In the genomic region with DNA sequence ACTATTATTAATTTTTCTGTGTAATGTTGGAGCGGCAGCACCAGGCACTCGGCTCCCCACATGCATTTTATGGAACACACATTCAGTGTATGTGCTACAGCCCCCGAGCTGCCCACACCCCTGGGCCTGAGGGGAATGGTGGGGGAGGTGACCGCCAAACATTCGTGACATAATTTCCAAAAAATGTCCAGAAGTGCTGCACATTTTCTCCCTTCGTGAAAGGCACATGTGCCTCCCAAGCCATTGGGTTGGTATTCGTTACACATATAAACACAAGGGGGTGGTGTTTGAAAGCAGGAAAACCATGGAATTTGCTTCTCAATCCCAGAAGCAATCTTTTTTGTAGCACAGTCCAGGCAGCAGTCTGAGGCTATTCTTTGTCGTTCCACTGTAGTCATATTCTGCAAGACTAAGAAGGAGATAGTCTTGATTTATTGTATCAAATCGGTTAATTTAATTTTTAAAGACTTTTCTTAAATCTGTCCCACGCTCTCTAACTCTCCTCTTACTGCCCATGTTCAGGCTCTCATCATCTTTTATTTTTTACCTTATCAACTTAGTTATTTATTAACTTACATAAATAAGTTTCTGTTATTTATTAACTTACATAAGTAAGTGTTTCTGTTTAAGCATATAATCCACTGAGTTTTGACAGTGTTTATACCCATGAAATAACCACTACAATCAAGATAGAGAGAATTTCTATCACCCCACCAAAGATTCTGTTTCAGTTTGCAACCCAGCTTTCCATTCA, we compare ENCODE assay signal across 2 cellular contexts.
A peak's percentile ranks its signal among the peaks of the same experiment; 100 is the strongest.
TF ChIP-seq lines count a peak whose summit lies in the region.

No MANE protein-coding gene starts in this region.

TF ChIP-seq in IMR-90, 13 proteins besides CTCF, POLR2A, EP300 and RAD21:
- TF ChIP-seq, protein P1, sequence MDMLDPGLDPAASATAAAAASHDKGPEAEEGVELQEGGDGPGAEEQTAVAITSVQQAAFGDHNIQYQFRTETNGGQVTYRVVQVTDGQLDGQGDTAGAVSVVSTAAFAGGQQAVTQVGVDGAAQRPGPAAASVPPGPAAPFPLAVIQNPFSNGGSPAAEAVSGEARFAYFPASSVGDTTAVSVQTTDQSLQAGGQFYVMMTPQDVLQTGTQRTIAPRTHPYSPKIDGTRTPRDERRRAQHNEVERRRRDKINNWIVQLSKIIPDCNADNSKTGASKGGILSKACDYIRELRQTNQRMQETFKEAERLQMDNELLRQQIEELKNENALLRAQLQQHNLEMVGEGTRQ (IDR thresholded peaks at IDR 0.05; ENCODE audit: low read depth, low read length), result peak; percentile 48
- TF ChIP-seq BHLHE40 (IDR thresholded peaks at IDR 0.05; ENCODE audit: low read depth, low read length), result peak; percentile 59; the same call in 1 of the 2 replicates
- no peak for TF ChIP-seq FOS (IDR thresholded peaks at IDR 0.05; ENCODE audit: low read depth, low read length)
- peak; percentile 28 for TF ChIP-seq SMC3 (IDR thresholded peaks at IDR 0.05; ENCODE audit: low read depth, low read length)

TF ChIP-seq in WTC11, 78 proteins besides CTCF, POLR2A, EP300 and RAD21 (continued from another document):
- TF ChIP-seq, protein P2, sequence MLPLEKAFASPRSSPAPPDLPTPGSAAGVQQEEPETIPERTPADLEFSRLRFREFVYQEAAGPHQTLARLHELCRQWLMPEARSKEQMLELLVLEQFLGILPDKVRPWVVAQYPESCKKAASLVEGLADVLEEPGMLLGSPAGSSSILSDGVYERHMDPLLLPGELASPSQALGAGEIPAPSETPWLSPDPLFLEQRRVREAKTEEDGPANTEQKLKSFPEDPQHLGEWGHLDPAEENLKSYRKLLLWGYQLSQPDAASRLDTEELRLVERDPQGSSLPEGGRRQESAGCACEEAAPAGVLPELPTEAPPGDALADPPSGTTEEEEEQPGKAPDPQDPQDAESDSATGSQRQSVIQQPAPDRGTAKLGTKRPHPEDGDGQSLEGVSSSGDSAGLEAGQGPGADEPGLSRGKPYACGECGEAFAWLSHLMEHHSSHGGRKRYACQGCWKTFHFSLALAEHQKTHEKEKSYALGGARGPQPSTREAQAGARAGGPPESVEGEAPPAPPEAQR (CRISPR knock-in tag; IDR thresholded peaks at IDR 0.05), result no peak
- TF ChIP-seq, protein P3, sequence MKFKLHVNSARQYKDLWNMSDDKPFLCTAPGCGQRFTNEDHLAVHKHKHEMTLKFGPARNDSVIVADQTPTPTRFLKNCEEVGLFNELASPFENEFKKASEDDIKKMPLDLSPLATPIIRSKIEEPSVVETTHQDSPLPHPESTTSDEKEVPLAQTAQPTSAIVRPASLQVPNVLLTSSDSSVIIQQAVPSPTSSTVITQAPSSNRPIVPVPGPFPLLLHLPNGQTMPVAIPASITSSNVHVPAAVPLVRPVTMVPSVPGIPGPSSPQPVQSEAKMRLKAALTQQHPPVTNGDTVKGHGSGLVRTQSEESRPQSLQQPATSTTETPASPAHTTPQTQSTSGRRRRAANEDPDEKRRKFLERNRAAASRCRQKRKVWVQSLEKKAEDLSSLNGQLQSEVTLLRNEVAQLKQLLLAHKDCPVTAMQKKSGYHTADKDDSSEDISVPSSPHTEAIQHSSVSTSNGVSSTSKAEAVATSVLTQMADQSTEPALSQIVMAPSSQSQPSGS (CRISPR knock-in tag; IDR thresholded peaks at IDR 0.05; ENCODE audit: borderline replicate concordance, low read depth), result no peak
- no peak for TF ChIP-seq NFATC4 (CRISPR knock-in tag; IDR thresholded peaks at IDR 0.05)
- TF ChIP-seq, protein P4, sequence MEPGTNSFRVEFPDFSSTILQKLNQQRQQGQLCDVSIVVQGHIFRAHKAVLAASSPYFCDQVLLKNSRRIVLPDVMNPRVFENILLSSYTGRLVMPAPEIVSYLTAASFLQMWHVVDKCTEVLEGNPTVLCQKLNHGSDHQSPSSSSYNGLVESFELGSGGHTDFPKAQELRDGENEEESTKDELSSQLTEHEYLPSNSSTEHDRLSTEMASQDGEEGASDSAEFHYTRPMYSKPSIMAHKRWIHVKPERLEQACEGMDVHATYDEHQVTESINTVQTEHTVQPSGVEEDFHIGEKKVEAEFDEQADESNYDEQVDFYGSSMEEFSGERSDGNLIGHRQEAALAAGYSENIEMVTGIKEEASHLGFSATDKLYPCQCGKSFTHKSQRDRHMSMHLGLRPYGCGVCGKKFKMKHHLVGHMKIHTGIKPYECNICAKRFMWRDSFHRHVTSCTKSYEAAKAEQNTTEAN (CRISPR knock-in tag; IDR thresholded peaks at IDR 0.05), result no peak
- TF ChIP-seq, protein P5, sequence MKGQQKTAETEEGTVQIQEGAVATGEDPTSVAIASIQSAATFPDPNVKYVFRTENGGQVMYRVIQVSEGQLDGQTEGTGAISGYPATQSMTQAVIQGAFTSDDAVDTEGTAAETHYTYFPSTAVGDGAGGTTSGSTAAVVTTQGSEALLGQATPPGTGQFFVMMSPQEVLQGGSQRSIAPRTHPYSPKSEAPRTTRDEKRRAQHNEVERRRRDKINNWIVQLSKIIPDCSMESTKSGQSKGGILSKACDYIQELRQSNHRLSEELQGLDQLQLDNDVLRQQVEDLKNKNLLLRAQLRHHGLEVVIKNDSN (CRISPR knock-in tag; IDR thresholded peaks at IDR 0.05), result no peak
- no peak for TF ChIP-seq NFE2L1 (CRISPR knock-in tag; IDR thresholded peaks at IDR 0.05)
- TF ChIP-seq, protein P6, sequence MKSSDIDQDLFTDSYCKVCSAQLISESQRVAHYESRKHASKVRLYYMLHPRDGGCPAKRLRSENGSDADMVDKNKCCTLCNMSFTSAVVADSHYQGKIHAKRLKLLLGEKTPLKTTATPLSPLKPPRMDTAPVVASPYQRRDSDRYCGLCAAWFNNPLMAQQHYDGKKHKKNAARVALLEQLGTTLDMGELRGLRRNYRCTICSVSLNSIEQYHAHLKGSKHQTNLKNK (CRISPR knock-in tag; IDR thresholded peaks at IDR 0.05), result no peak
- TF ChIP-seq, protein P7, sequence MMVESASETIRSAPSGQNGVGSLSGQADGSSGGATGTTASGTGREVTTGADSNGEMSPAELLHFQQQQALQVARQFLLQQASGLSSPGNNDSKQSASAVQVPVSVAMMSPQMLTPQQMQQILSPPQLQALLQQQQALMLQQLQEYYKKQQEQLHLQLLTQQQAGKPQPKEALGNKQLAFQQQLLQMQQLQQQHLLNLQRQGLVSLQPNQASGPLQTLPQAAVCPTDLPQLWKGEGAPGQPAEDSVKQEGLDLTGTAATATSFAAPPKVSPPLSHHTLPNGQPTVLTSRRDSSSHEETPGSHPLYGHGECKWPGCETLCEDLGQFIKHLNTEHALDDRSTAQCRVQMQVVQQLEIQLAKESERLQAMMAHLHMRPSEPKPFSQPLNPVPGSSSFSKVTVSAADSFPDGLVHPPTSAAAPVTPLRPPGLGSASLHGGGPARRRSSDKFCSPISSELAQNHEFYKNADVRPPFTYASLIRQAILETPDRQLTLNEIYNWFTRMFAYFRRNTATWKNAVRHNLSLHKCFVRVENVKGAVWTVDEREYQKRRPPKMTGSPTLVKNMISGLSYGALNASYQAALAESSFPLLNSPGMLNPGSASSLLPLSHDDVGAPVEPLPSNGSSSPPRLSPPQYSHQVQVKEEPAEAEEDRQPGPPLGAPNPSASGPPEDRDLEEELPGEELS (CRISPR knock-in tag; IDR thresholded peaks at IDR 0.05), result no peak
- no peak for TF ChIP-seq JAZF1 (CRISPR knock-in tag; IDR thresholded peaks at IDR 0.05)
- TF ChIP-seq, protein P8, sequence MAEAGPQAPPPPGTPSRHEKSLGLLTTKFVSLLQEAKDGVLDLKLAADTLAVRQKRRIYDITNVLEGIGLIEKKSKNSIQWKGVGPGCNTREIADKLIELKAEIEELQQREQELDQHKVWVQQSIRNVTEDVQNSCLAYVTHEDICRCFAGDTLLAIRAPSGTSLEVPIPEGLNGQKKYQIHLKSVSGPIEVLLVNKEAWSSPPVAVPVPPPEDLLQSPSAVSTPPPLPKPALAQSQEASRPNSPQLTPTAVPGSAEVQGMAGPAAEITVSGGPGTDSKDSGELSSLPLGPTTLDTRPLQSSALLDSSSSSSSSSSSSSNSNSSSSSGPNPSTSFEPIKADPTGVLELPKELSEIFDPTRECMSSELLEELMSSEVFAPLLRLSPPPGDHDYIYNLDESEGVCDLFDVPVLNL (CRISPR knock-in tag; IDR thresholded peaks at IDR 0.05; ENCODE audit: borderline replicate concordance, low read depth), result no peak
TF ChIP-seq in WTC11: peak in this region for 0.
